13 cellular contexts compared by ENCODE assay signal in the genomic region with DNA sequence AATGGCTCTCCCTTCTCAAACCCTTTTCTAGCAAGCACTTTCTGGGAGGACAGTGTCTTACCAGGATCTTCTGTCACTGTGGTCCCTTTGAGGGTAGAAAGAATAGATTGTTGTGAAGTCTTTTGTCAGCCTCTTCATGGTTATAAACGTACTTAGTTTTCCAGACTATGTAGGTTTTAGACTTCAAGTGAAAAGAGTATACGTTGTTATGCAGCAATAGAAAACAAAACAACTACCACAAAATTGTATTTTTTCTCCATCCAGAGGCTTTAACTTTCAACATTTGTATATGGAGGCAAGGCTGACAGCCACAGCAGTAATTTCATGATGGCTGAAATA. TPM values are rescaled to one million over a fixed set of nuclear protein-coding genes. Genes with fewer than 3 reads are reported as not detected.
DNase-seq lines count a peak whose midpoint lies in the region; ATAC-seq and TF ChIP-seq lines count a peak whose summit lies in the region.
"Had no signal": no experiment of that assay in that cellular context is flagged by ENCODE, and none has a peak within 500 bp of the region (broad histone marks: within the 10 kb centered on the region; RNA-seq: fewer than 3 reads in every experiment).

No MANE protein-coding gene starts in this region.

- H3K36me3 ChIP-seq in breast epithelium (no peaks in the 10 kb centered on the region), mammary epithelial cell (ENCODE audit: insufficient read depth, low read length) (no peaks in the 10 kb centered on the region), transverse colon (no peaks in the 10 kb centered on the region)

- dilution Hi-C loops in mammary epithelial cell (cut with HindIII; ENCODE audit: low sequenced_read_pairs) = no loop called here

- H3K27me3 Mint-ChIP-seq in T-helper 17 cell (no peaks in the 10 kb centered on the region), immature natural killer cell (ENCODE audit: low read depth in 3 of 3) (peaks cover 0 to 35% (median 23%) of the 10 kb centered on the region in 3 donors)
- H3K27me3 Mint-ChIP-seq: type B pancreatic cell had no signal

- intact Hi-C loops in breast epithelium (cut with DNase I; ENCODE audit: low total_unique reads) = no loop called here
- intact Hi-C loops in mammary epithelial cell (cut with micrococcal nuclease) = no loop called here
- intact Hi-C loops in transverse colon (cut with DNase I; ENCODE audit: low total_unique reads) = no loop called here

- CTCF ChIA-PET in mammary epithelial cell (lab: Charles Lee; ENCODE audit: low non-redundant PET) = no interaction called here

- H3K9me3 ChIP-seq in breast epithelium (no peaks in the 10 kb centered on the region), mammary epithelial cell (replicated peaks; ENCODE audit: insufficient read depth, low read length) (no peaks in the 10 kb centered on the region), T-helper 17 cell (ENCODE audit: control insufficient read depth, low read length, poor library complexity, severe bottlenecking) (no peaks in the 10 kb centered on the region), transverse colon (no peaks in the 10 kb centered on the region)

- no peak overlapping the region for H2AFZ ChIP-seq in mammary epithelial cell (ENCODE audit: low read depth, low read length)

- no peaks in the 10 kb centered on the region for H4K20me1 ChIP-seq in mammary epithelial cell (ENCODE audit: insufficient read depth, low read length)

- no peaks in the 10 kb centered on the region for H3K4me1 ChIP-seq in breast epithelium
- peaks cover 16% of the 10 kb centered on the region for H3K4me1 ChIP-seq in mammary epithelial cell (ENCODE audit: insufficient read depth, low read length)
- H3K4me1 ChIP-seq in transverse colon = no peaks in the 10 kb centered on the region

- TF ChIP-seq POLR2A in breast epithelium (IDR thresholded peaks at IDR 0.05) (no peak), transverse colon (IDR thresholded peaks at IDR 0.05) (no peak)

- H3K36me3 Mint-ChIP-seq in T-helper 17 cell (ENCODE audit: low read depth) = peaks cover 5% of the 10 kb centered on the region
- H3K36me3 Mint-ChIP-seq in immature natural killer cell = peaks cover 0 to 19% (median 8%) of the 10 kb centered on the region in 3 donors

- H3K27me3 ChIP-seq in breast epithelium (no peaks in the 10 kb centered on the region), mammary epithelial cell (ENCODE audit: insufficient read depth, low read length) (no peaks in the 10 kb centered on the region), transverse colon (no peaks in the 10 kb centered on the region)

- TF ChIP-seq EP300 in transverse colon (IDR thresholded peaks at IDR 0.05; ENCODE audit: low read depth) = no peak

- H3K9me3 Mint-ChIP-seq in immature natural killer cell = no peaks in the 10 kb centered on the region
- H3K9me3 Mint-ChIP-seq: memory B cell, type B pancreatic cell had no signal

- peaks cover 89% of the 10 kb centered on the region for H3K4me1 Mint-ChIP-seq in T-helper 17 cell
- peaks cover 0 to 100% of the 10 kb centered on the region in 2 donors for H3K4me1 Mint-ChIP-seq in immature natural killer cell

- TF ChIP-seq CTCF in breast epithelium (IDR thresholded peaks at IDR 0.05) = no peak
- TF ChIP-seq CTCF in mammary epithelial cell (conservative IDR thresholded peaks at IDR 0.05 in 1 of 2, IDR thresholded peaks at IDR 0.05 in 1 of 2; ENCODE audit: extremely low read depth in 1 of 2, insufficient read depth in 1 of 2, low read depth in 1 of 2, low read length in 2 of 2) = no peak
- TF ChIP-seq CTCF in transverse colon (IDR thresholded peaks at IDR 0.05) = no peak
- no peak for TF ChIP-seq CTCF in omental fat pad (IDR thresholded peaks at IDR 0.05)

- ATAC-seq in T-helper 17 cell = no peak
- ATAC-seq in omental fat pad (ENCODE audit: low FRiP score) = no peak

- H3K4me3 ChIP-seq in breast epithelium (no peak overlapping the region), mammary epithelial cell (replicated peaks in 1 of 3; ENCODE audit: insufficient read depth in 1 of 3, low read depth in 2 of 3, low read length in 3 of 3) (no peak overlapping the region), transverse colon (no peak overlapping the region)

- H3K4me2 ChIP-seq in mammary epithelial cell (ENCODE audit: insufficient read depth, low read depth, low read length) = no peak overlapping the region

- peak overlapping the region; percentile 88 for H3K4me3 Mint-ChIP-seq in T-helper 17 cell
- H3K4me3 Mint-ChIP-seq in immature natural killer cell = peak overlapping the region; percentile 71 to 83 (median 78)
- H3K4me3 Mint-ChIP-seq: memory B cell, type B pancreatic cell had no signal

- DNase-seq in breast epithelium (ENCODE audit: low spot score in 2 of 2) (no peak), mammary epithelial cell (no peak), T-helper 17 cell (no peak), immature natural killer cell (no peak), transverse colon (no peak), DMS53 (lab: John Stamatoyannopoulos, UW) (no peak), omental fat pad (ENCODE audit: low spot score) (no peak)
- no peak for DNase-seq in stimulated activated CD4-positive, alpha-beta T cell treated with anti-CD3 and anti-CD28 coated beads, Interleukin-15, amount 100 ng/mL, for 24 hours
- DNase-seq: activated CD4-positive, alpha-beta T cell treated with anti-CD3 and anti-CD28 coated beads for 48 hours; NCI-H1436 treated with DMSO at 0.1 percent for 48 hours; nucleus accumbens had no signal

- 78% methylated on average over 2 of the region's 2 CpGs for WGBS in mammary epithelial cell (ENCODE audit: low coverage, missing lambda C conversion rate)
- 56 to 74% methylated on average over 2 of the region's 2 CpGs for WGBS in transverse colon (ENCODE audit: low coverage in 1 of 2), 2 donors

- H3K27ac Mint-ChIP-seq in T-helper 17 cell (peak overlapping the region; percentile 100), immature natural killer cell (peak overlapping the region; percentile 89 to 98 (median 96))
- H3K27ac Mint-ChIP-seq: memory B cell, type B pancreatic cell had no signal

- H3K27ac ChIP-seq in breast epithelium (peak overlapping the region; percentile 59 to 62), mammary epithelial cell (ENCODE audit: insufficient read depth, low read depth, low read length) (no peak overlapping the region), transverse colon (peak overlapping the region in 3 of 4 donors; percentile 60 to 74 (median 66))

- H3K79me2 ChIP-seq in mammary epithelial cell (ENCODE audit: insufficient read depth, low read length) = peaks cover 28% of the 10 kb centered on the region

- BruUV-seq in mammary epithelial cell (replicated peaks; lab: Mats Ljungman, UMichigan) = no TSS peak

- no peak overlapping the region for H3K9ac ChIP-seq in mammary epithelial cell (ENCODE audit: insufficient read depth, low read length)

- in situ Hi-C loops in mammary epithelial cell (cut with MboI; ENCODE audit: low sequenced_read_pairs in 2 of 2) = no loop called here
- in situ Hi-C loops in transverse colon (cut with MboI; ENCODE audit: low pct_ligation_motif_present in 1 of 4, low pct_unique_long_range_greater_than_20kb in 1 of 4, low sequenced_read_pairs in 3 of 4) = no loop called here

RNA-seq across cellular contexts. Expression of a gene that starts 23.7 kb away (rescaled TPM):
- total RNA-seq in breast epithelium (10 to 100 TPM; 27.0 to 41.3 (median 34.0) TPM), mammary epithelial cell (10 to 100 TPM in 1 of 2 donors, 1 to 10 TPM in 1; 8.8 to 16.2 TPM), T-helper 17 cell (100 to 1,000 TPM; 328 to 342 TPM), transverse colon (10 to 100 TPM; 12.4 to 38.9 (median 27.0) TPM), omental fat pad (10 to 100 TPM; 15.7 to 74.7 (median 38.4) TPM)
- polyA plus RNA-seq in mammary epithelial cell (11.5 TPM), immature natural killer cell (100 to 1,000 TPM; 231 to 451 (median 335) TPM)
- polyA minus RNA-seq in mammary epithelial cell = 21.2 TPM

Comparison
In these comparisons a context has a peak if more than half of its experiments do, and no peak if none do; other contexts are left out.
1. RNA of a gene that starts 23.7 kb away (total RNA-seq): 328 to 342 TPM in T-helper 17 cell; 15.7 to 74.7 TPM in omental fat pad, 27.0 to 41.3 TPM in breast epithelium, 12.4 to 38.9 TPM in transverse colon and 8.8 to 16.2 TPM in mammary epithelial cell; every median in the first group is over 4 times any median in the second.